ENCODE assay signal across 1 cellular context in the genomic region with DNA sequence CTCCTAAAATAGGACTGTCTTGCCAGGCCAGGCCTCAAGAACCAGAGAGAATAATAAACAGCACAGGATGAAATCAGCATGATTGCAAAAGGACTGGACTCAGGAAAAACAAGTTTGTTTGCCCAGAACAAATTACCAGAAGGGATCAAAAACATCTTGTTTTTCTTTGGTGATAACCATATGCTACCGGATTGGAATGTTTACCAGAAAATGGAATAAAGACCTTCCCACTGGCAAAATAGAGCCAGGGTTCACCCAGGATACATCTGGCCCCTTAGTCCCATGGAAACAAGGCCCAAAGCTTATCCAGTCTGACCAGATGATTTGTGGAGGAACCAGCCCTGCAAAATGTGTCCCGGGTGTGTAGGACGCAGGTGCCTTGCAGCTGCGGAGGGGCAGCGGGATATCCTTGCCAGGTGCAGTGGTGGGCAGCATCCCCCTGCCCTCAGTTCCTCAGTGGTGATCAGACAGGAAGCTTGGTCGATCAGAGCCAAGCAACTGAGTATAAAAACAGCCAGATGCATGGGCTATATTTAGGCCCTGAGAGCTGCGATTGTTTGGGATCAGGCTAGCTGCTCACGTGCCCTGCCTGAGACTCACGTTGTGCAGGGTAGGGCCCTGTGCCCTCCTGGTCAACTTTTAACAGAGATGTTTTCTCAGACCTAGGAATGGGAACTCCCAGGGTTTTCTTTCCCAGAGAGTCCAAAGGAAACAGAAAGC.
A peak's percentile ranks its signal among the peaks of the same experiment; 100 is the strongest.
TF ChIP-seq lines count a peak whose summit lies in the region.

No MANE protein-coding gene starts in this region.

TF ChIP-seq in HepG2, 621 proteins besides CTCF, POLR2A, EP300 and RAD21 (continued from another document and continues in another):
- TF ChIP-seq ZNF18 (CRISPR knock-in tag; IDR thresholded peaks at IDR 0.05; ENCODE audit: insufficient replicate concordance) (peak; percentile 51), FOXK1 (CRISPR knock-in tag; IDR thresholded peaks at IDR 0.05; ENCODE audit: borderline replicate concordance, low read depth) (peak; percentile 90), STAT5B (CRISPR knock-in tag; IDR thresholded peaks at IDR 0.05) (no peak), ASH2L (IDR thresholded peaks at IDR 0.05; ENCODE audit: insufficient read length, low read depth, low read length) (peak; percentile 83), NBN (conservative IDR thresholded peaks at IDR 0.05) (no peak), SMARCE1 (IDR thresholded peaks at IDR 0.05; ENCODE audit: borderline replicate concordance) (no peak), ATRX (CRISPR knock-in tag; IDR thresholded peaks at IDR 0.05; ENCODE audit: borderline replicate concordance) (no peak), ISX (CRISPR knock-in tag; conservative IDR thresholded peaks at IDR 0.05) (no peak), JUN (CRISPR knock-in tag; IDR thresholded peaks at IDR 0.05) (peak; percentile 66; the same call in 1 of the 2 replicates), CREB3 (CRISPR knock-in tag; IDR thresholded peaks at IDR 0.05) (no peak), ZNF547 (CRISPR knock-in tag; IDR thresholded peaks at IDR 0.05) (0 out of 2 replicates have a peak, but pooled peaks have one; percentile 13), YY1 (IDR thresholded peaks at IDR 0.05; ENCODE audit: insufficient read depth, insufficient replicate concordance, low read depth, low read length) (no peak), SNAI1 (CRISPR knock-in tag; IDR thresholded peaks at IDR 0.05; ENCODE audit: borderline replicate concordance) (no peak), ZNF407 (CRISPR knock-in tag; IDR thresholded peaks at IDR 0.05; ENCODE audit: not compliant biosample characterization) (peak; percentile 75), RFX1 (IDR thresholded peaks at IDR 0.05) (peak; percentile 22; the same call in 1 of the 2 replicates), ZFYVE20 (CRISPR knock-in tag; IDR thresholded peaks at IDR 0.05; ENCODE audit: borderline replicate concordance, low read depth) (no peak), MED1 (CRISPR knock-in tag; IDR thresholded peaks at IDR 0.05) (peak; percentile 99), HINFP (CRISPR knock-in tag; IDR thresholded peaks at IDR 0.05; ENCODE audit: low read depth) (no peak), GFI1 (CRISPR knock-in tag; IDR thresholded peaks at IDR 0.05; ENCODE audit: borderline replicate concordance) (peak; percentile 72; the same call in 1 of the 2 replicates), ZNF430 (CRISPR knock-in tag; IDR thresholded peaks at IDR 0.05) (peak; percentile 88), TIGD3 (CRISPR knock-in tag; IDR thresholded peaks at IDR 0.05; ENCODE audit: borderline replicate concordance) (no peak), ZNF563 (CRISPR knock-in tag; IDR thresholded peaks at IDR 0.05) (no peak), ZNF879 (CRISPR knock-in tag; IDR thresholded peaks at IDR 0.05) (no peak), ZNF644 (CRISPR knock-in tag; IDR thresholded peaks at IDR 0.05; ENCODE audit: low read depth) (peak; percentile 8; the same call in 1 of the 2 replicates), HIVEP1 (CRISPR knock-in tag; IDR thresholded peaks at IDR 0.05) (peak; percentile 70; the same call in 1 of the 2 replicates), TRIM24 (CRISPR knock-in tag; IDR thresholded peaks at IDR 0.05) (no peak), SMYD3 (CRISPR knock-in tag; IDR thresholded peaks at IDR 0.05) (peak; percentile 79), ZNF260 (CRISPR knock-in tag; IDR thresholded peaks at IDR 0.05; ENCODE audit: borderline replicate concordance, low read depth) (no peak), THAP7 (CRISPR knock-in tag; IDR thresholded peaks at IDR 0.05) (no peak), ELF1 (CRISPR knock-in tag; IDR thresholded peaks at IDR 0.05) (peak; percentile 11; the same call in 1 of the 2 replicates)
- TF ChIP-seq, protein P1, sequence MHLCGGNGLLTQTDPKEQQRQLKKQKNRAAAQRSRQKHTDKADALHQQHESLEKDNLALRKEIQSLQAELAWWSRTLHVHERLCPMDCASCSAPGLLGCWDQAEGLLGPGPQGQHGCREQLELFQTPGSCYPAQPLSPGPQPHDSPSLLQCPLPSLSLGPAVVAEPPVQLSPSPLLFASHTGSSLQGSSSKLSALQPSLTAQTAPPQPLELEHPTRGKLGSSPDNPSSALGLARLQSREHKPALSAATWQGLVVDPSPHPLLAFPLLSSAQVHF (CRISPR knock-in tag; IDR thresholded peaks at IDR 0.05) = no peak
- TF ChIP-seq, protein P2, sequence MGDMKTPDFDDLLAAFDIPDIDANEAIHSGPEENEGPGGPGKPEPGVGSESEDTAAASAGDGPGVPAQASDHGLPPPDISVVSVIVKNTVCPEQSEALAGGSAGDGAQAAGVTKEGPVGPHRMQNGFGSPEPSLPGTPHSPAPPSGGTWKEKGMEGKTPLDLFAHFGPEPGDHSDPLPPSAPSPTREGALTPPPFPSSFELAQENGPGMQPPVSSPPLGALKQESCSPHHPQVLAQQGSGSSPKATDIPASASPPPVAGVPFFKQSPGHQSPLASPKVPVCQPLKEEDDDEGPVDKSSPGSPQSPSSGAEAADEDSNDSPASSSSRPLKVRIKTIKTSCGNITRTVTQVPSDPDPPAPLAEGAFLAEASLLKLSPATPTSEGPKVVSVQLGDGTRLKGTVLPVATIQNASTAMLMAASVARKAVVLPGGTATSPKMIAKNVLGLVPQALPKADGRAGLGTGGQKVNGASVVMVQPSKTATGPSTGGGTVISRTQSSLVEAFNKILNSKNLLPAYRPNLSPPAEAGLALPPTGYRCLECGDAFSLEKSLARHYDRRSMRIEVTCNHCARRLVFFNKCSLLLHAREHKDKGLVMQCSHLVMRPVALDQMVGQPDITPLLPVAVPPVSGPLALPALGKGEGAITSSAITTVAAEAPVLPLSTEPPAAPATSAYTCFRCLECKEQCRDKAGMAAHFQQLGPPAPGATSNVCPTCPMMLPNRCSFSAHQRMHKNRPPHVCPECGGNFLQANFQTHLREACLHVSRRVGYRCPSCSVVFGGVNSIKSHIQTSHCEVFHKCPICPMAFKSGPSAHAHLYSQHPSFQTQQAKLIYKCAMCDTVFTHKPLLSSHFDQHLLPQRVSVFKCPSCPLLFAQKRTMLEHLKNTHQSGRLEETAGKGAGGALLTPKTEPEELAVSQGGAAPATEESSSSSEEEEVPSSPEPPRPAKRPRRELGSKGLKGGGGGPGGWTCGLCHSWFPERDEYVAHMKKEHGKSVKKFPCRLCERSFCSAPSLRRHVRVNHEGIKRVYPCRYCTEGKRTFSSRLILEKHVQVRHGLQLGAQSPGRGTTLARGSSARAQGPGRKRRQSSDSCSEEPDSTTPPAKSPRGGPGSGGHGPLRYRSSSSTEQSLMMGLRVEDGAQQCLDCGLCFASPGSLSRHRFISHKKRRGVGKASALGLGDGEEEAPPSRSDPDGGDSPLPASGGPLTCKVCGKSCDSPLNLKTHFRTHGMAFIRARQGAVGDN (CRISPR knock-in tag; IDR thresholded peaks at IDR 0.05) = peak; percentile 95
- TF ChIP-seq, protein P3, sequence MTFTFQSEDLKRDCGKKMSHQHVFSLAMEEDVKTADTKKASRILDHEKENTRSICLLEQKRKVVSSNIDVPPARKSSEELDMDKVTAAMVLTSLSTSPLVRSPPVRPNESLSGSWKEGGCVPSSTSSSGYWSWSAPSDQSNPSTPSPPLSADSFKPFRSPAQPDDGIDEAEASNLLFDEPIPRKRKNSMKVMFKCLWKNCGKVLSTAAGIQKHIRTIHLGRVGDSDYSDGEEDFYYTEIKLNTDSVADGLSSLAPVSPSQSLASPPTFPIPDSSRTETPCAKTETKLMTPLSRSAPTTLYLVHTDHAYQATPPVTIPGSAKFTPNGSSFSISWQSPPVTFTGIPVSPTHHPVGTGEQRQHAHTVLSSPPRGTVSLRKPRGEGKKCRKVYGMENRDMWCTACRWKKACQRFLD (CRISPR knock-in tag; IDR thresholded peaks at IDR 0.05; ENCODE audit: borderline replicate concordance) = no peak
- TF ChIP-seq, protein P4, sequence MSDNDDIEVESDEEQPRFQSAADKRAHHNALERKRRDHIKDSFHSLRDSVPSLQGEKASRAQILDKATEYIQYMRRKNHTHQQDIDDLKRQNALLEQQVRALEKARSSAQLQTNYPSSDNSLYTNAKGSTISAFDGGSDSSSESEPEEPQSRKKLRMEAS (IDR thresholded peaks at IDR 0.05) = no peak
